8 cellular contexts compared by ENCODE assay signal in the genomic region with DNA sequence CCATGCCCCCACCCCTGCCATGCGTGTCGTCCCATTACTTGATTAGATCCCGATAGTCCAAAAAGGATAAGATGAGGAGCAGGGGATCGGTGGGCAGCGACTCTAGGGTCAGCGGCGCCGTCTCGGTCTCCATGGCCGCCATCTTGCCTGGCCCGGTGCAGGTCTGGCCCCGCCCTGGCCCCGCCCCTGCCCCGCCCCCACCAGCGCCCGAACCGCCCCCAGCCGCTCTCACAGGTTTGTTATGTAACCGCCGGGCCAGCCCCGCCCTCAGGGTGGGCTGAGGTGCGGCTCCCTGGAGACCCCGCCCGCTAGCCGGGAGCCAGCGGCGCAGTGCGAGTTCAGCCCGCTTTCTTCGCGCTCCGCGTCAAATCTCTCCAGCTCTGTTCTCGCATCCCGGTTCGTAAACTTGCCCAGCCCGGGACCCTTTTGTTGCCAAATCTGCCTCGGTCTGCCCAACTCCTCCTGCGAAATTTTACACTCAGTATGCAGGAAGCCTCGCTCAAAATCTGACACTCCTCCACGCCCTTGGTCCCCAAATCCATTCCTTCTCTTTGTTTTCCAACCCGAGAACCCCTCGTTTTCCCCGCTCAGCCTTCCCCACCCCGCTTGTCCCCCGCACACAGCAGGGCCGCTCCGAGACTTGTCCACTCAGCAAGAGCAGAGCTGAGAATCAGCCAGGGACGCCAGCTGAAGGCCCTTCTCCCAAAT. TPM values are rescaled to one million over a fixed set of nuclear protein-coding genes. Genes with fewer than 3 reads are reported as not detected.
DNase-seq lines count a peak whose midpoint lies in the region; TF ChIP-seq lines count a peak whose summit lies in the region.

A gene with protein sequence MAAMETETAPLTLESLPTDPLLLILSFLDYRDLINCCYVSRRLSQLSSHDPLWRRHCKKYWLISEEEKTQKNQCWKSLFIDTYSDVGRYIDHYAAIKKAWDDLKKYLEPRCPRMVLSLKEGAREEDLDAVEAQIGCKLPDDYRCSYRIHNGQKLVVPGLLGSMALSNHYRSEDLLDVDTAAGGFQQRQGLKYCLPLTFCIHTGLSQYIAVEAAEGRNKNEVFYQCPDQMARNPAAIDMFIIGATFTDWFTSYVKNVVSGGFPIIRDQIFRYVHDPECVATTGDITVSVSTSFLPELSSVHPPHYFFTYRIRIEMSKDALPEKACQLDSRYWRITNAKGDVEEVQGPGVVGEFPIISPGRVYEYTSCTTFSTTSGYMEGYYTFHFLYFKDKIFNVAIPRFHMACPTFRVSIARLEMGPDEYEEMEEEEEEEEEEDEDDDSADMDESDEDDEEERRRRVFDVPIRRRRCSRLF (minus strand): TSS at position 165 of the 708 bp plus-strand sequence. CDS start 23 bp downstream, at position 142.

- peak within 1 kb of the TSS; percentile 78 for H3K9ac ChIP-seq in SK-N-SH

- TF ChIP-seq CTCF in HFFc6 (IDR thresholded peaks at IDR 0.05) = no peak
- TF ChIP-seq CTCF in NB4 (IDR thresholded peaks at IDR 0.05; ENCODE audit: low read depth, low read length) = no peak
- TF ChIP-seq CTCF in SK-N-SH (IDR thresholded peaks at IDR 0.05) = no peak
- TF ChIP-seq CTCF in neutrophil (IDR thresholded peaks at IDR 0.05) = peak; percentile 13

- H3K79me2 ChIP-seq in SK-N-SH (ENCODE audit: insufficient read depth) = peaks cover 40% of the 10 kb centered on the region

- CTCF ChIA-PET in SK-N-SH (lab: Yijun Ruan, JAX) = interaction anchor here (0.6 to 1.5 kb wide), 5 partner anchors 13 to 61 kb away, joined by 3 to 14 read pairs (median 3); no protein-coding TSS in a partner anchor
- CTCF ChIA-PET in activated naive CD4-positive, alpha-beta T cell treated with anti-CD3 and anti-CD28 coated beads, Interleukin-2, amount 10 ng/mL, durations not matched to agents 7 days and 5 days (lab: Charles Lee) = interaction anchor here (0.8 kb wide), 1 partner anchor 58 kb away, joined by 3 read pairs; no protein-coding TSS in a partner anchor

- H3K36me3 ChIP-seq in SK-N-SH (replicated peaks in 1 of 2; ENCODE audit: control insufficient read depth in 1 of 2, insufficient read depth in 2 of 2, low read length in 1 of 2) (peaks cover 6 to 9% of the 10 kb centered on the region in 2 experiments), neutrophil (peaks cover 10% of the 10 kb centered on the region)

- peaks cover 8% of the 10 kb centered on the region for H4K20me1 ChIP-seq in SK-N-SH (ENCODE audit: insufficient read depth)

- H3K4me3 ChIP-seq in NB4 (ENCODE audit: low read depth, low read length) = peak within 1 kb of the TSS; percentile 74
- H3K4me3 ChIP-seq in SK-N-SH (ENCODE audit: low read depth in 2 of 2, low read length in 1 of 2) = peak within 1 kb of the TSS; percentile 83 to 93
- H3K4me3 ChIP-seq in neutrophil (ENCODE audit: low read depth in 1 of 2, low read length in 1 of 2) = peak within 1 kb of the TSS; percentile 89 to 98

- H3K27ac ChIP-seq in SK-N-SH (ENCODE audit: low read depth in 2 of 2, low read length in 1 of 2) (peak within 1 kb of the TSS; percentile 59 to 74; a peak in 3 of 4 replicates), neutrophil (peak within 1 kb of the TSS; percentile 60), substantia nigra (ENCODE audit: low read depth, low read length, poor library complexity, severe bottlenecking) (peak within 1 kb of the TSS; percentile 78)

- no peaks in the 10 kb centered on the region; the same call in 1 of the 2 replicates for H3K27me3 Mint-ChIP-seq in HFFc6 (ENCODE audit: insufficient read depth)
- H3K27me3 Mint-ChIP-seq in activated naive CD4-positive, alpha-beta T cell treated with anti-CD3 and anti-CD28 coated beads, Interleukin-2, amount 10 ng/mL, durations not matched to agents 7 days and 5 days = peaks cover 47% of the 10 kb centered on the region

- POLR2A ChIA-PET in SK-N-SH (lab: Yijun Ruan, JAX) = interaction anchor here (0.9 kb wide), 1 partner anchor 13 kb away, joined by 3 read pairs; no protein-coding TSS in a partner anchor

- peak within 1 kb of the TSS; percentile 97 for H2AFZ ChIP-seq in SK-N-SH (ENCODE audit: low read depth)

- peaks cover 54% of the 10 kb centered on the region for H3K4me1 Mint-ChIP-seq in HFFc6 (ENCODE audit: low read depth)
- H3K4me1 Mint-ChIP-seq in activated naive CD4-positive, alpha-beta T cell treated with anti-CD3 and anti-CD28 coated beads, Interleukin-2, amount 10 ng/mL, durations not matched to agents 7 days and 5 days = peaks cover 32% of the 10 kb centered on the region

- H3K4me1 ChIP-seq in SK-N-SH (ENCODE audit: control insufficient read depth in 1 of 2, insufficient read depth in 2 of 2, low read depth in 1 of 2, low read length in 1 of 2) = peaks cover 31 to 41% of the 10 kb centered on the region in 2 experiments; a peak in 3 of 4 replicates
- peaks cover 21 to 25% of the 10 kb centered on the region in 2 experiments for H3K4me1 ChIP-seq in neutrophil (ENCODE audit: control insufficient read depth in 1 of 2, insufficient read depth in 1 of 2, low read depth in 1 of 2, low read length in 1 of 2)

- H3K9me3 ChIP-seq in SK-N-SH = no peaks in the 10 kb centered on the region
- H3K9me3 ChIP-seq in neutrophil = no peaks in the 10 kb centered on the region

- TF ChIP-seq EP300 in SK-N-SH (IDR thresholded peaks at IDR 0.05; ENCODE audit: borderline replicate concordance in 1 of 2, low read depth in 1 of 2, low read length in 1 of 2) = no peak

- H3K27me3 ChIP-seq in SK-N-SH (ENCODE audit: insufficient read depth) = no peaks in the 10 kb centered on the region
- H3K27me3 ChIP-seq in neutrophil = peaks cover 50% of the 10 kb centered on the region

- no peak for TF ChIP-seq RAD21 in SK-N-SH (IDR thresholded peaks at IDR 0.05; ENCODE audit: low read length)

- 3% methylated on average over 18 of the region's 49 CpGs for WGBS in SK-N-SH (ENCODE audit: low lambda C conversion rate)

- peak within 1 kb of the TSS; percentile 96 for H3K4me2 ChIP-seq in SK-N-SH

- no peaks in the 10 kb centered on the region for H3K36me3 Mint-ChIP-seq in HFFc6 (ENCODE audit: low read depth)
- H3K36me3 Mint-ChIP-seq in activated naive CD4-positive, alpha-beta T cell treated with anti-CD3 and anti-CD28 coated beads, Interleukin-2, amount 10 ng/mL, durations not matched to agents 7 days and 5 days = peaks cover 11% of the 10 kb centered on the region

- peak within 1 kb of the TSS; percentile 97 for H3K4me3 Mint-ChIP-seq in HFFc6
- H3K4me3 Mint-ChIP-seq in activated naive CD4-positive, alpha-beta T cell treated with anti-CD3 and anti-CD28 coated beads, Interleukin-2, amount 10 ng/mL, durations not matched to agents 7 days and 5 days = peak within 1 kb of the TSS; percentile 93

- no peaks in the 10 kb centered on the region for H3K9me3 Mint-ChIP-seq in HFFc6
- no peaks in the 10 kb centered on the region for H3K9me3 Mint-ChIP-seq in activated naive CD4-positive, alpha-beta T cell treated with anti-CD3 and anti-CD28 coated beads, Interleukin-2, amount 10 ng/mL, durations not matched to agents 7 days and 5 days

- no peaks in the 10 kb centered on the region for H3K9me2 ChIP-seq in SK-N-SH

- peak; percentile 9 for DNase-seq in GF-D8 (lab: John Stamatoyannopoulos, UW)
- peak; percentile 56 for DNase-seq in HFFc6
- DNase-seq in NB4 (ENCODE audit: low read depth) = peak; percentile 88
- DNase-seq in SK-N-SH = peak; percentile 98
- peak; percentile 90 for DNase-seq in activated naive CD4-positive, alpha-beta T cell treated with anti-CD3 and anti-CD28 coated beads, Interleukin-2, amount 10 ng/mL, durations not matched to agents 7 days and 5 days
- peak; percentile 98 for DNase-seq in germinal center (ENCODE audit: low spot score)
- peak; percentile 10 to 94 (median 76) for DNase-seq in substantia nigra (lab: John Stamatoyannopoulos, UW)

- H3F3A ChIP-seq in SK-N-SH (replicated peaks; ENCODE audit: insufficient read depth) = no peaks in the 10 kb centered on the region

- peak; percentile 51 for TF ChIP-seq POLR2A in NB4 (IDR thresholded peaks at IDR 0.05; ENCODE audit: extremely low read depth, insufficient read length)

- peak within 1 kb of the TSS; percentile 84 for H3K27ac Mint-ChIP-seq in HFFc6
- peak within 1 kb of the TSS; percentile 94 for H3K27ac Mint-ChIP-seq in activated naive CD4-positive, alpha-beta T cell treated with anti-CD3 and anti-CD28 coated beads, Interleukin-2, amount 10 ng/mL, durations not matched to agents 7 days and 5 days

TF ChIP-seq in SK-N-SH, 30 proteins besides CTCF, POLR2A, EP300 and RAD21:
- peak; percentile 84 for TF ChIP-seq POLR2AphosphoS5 (IDR thresholded peaks at IDR 0.05; ENCODE audit: low read depth, low read length)
- TF ChIP-seq YY1 (IDR thresholded peaks at IDR 0.05; ENCODE audit: low read depth) = peak; percentile 85
- no peak for TF ChIP-seq EZH2phosphoT487 (IDR thresholded peaks at IDR 0.05; ENCODE audit: borderline replicate concordance, low read depth)
- TF ChIP-seq SMC3 (IDR thresholded peaks at IDR 0.05; ENCODE audit: low read depth, low read length) = no peak
- TF ChIP-seq GABPA (IDR thresholded peaks at IDR 0.05; ENCODE audit: low read depth) = no peak
- no peak for TF ChIP-seq FOXM1 (IDR thresholded peaks at IDR 0.05; ENCODE audit: low read depth)
- TF ChIP-seq GATA2 (CRISPR knock-in tag; IDR thresholded peaks at IDR 0.05) = no peak
- peak; percentile 59 for TF ChIP-seq TAF1 (IDR thresholded peaks at IDR 0.05; ENCODE audit: borderline replicate concordance, low read depth, low read length)
- TF ChIP-seq TEAD4 (IDR thresholded peaks at IDR 0.05; ENCODE audit: borderline replicate concordance, insufficient read depth) = no peak
- TF ChIP-seq, protein P1, sequence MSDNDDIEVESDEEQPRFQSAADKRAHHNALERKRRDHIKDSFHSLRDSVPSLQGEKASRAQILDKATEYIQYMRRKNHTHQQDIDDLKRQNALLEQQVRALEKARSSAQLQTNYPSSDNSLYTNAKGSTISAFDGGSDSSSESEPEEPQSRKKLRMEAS (IDR thresholded peaks at IDR 0.05; ENCODE audit: low read depth) = peak; percentile 24; the same call in 1 of the 2 replicates
- peak; percentile 9 for TF ChIP-seq CHD2 (IDR thresholded peaks at IDR 0.05; ENCODE audit: low read length, partially characterized antibody)

RNA-seq across cellular contexts. Expression of the gene that starts here (rescaled TPM):
- 10 to 100 TPM; 25.3 to 30.0 (median 27.3) TPM for total RNA-seq in HFFc6 (2021; fragmentation: NEBNext Ultra II Directional; extraction: Animal tissue kit (Norgen Biotek cat#: 25700))
- polyA plus RNA-seq in SK-N-SH (2012; rRNA removed) = 17.9 and 27.0 TPM in 2 replicates
- 21.6 and 26.1 TPM in 2 replicates for polyA plus RNA-seq in SK-N-SH (2012; cell fraction: cytosol; rRNA removed)
- 8.6 and 26.3 TPM in 2 replicates for polyA plus RNA-seq in SK-N-SH (2012; cell fraction: nucleus; rRNA removed)

Comparison
In these comparisons a context has a peak if more than half of its experiments do, and no peak if none do; other contexts are left out.
1. Peak in every context shown above with its lines: DNase-seq, H3K4me3 ChIP-seq and H3K27ac ChIP-seq.
2. DNase-seq: peak in every context shown above with its lines; median percentile 98 in SK-N-SH; 98 in germinal center; 90 in activated naive CD4-positive, alpha-beta T cell treated with anti-CD3 and anti-CD28 coated beads, Interleukin-2, amount 10 ng/mL, durations not matched to agents 7 days and 5 days; 88 in NB4; 76 in substantia nigra; 56 in HFFc6; 9 in GF-D8.